ENCODE assay signal across 13 cellular contexts in the genomic region with DNA sequence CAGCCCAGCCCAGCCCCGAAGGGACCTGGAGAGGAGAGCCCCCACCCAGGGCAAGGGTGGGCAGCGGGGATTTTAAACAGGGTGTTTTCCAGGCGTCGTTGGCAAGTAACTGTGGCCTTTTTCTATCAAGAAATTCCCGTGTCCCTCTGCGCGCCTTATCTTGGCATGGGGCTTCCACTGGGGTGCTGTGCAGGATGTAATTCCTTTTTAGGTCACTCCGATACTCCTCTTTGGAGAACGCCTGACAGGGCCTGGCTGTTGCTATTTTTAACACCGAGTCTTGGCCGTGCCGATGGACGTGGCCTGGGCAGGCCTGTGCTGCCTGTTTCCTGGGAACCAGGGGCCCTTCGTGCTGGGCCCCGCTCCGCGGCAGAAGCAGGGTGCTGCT.
DNase-seq lines count a peak whose midpoint lies in the region; ATAC-seq and TF ChIP-seq lines count a peak whose summit lies in the region.
"Had no signal": no experiment of that assay in that cellular context is flagged by ENCODE, and none has a peak within 500 bp of the region (broad histone marks: within the 10 kb centered on the region; RNA-seq: fewer than 3 reads in every experiment).

No MANE protein-coding gene starts in this region.

- ATAC-seq in thoracic aorta (ENCODE audit: insufficient number of reproducible peaks, low FRiP score, low read depth) = peak; percentile 57
- ATAC-seq: activated T-cell treated with anti-CD3 and anti-CD28 coated beads, Interleukin-2, amount 50 U/mL, for 72 hours; GM12878 had no signal

- H3K27ac Mint-ChIP-seq in activated T-helper 1 cell treated with anti-CD3 and anti-CD28 coated beads, Interleukin-12 subunit alpha, Interleukin-12 subunit beta, Interleukin-2, Interleukin-4 antibody, amounts not matched to agents 30 ng/mL and 10 ng/mL and 1 ng/mL, durations not matched to agents 14 hours and 24 hours and 36 hours = no peak overlapping the region
- no peak overlapping the region for H3K27ac Mint-ChIP-seq in activated CD4-positive, alpha-beta memory T cell treated with anti-CD3 and anti-CD28 coated beads, Interleukin-2, amount 10 ng/mL, durations not matched to agents 7 days and 5 days
- H3K27ac Mint-ChIP-seq: activated T-cell treated with anti-CD3 and anti-CD28 coated beads, Interleukin-2, amount 50 U/mL, for 72 hours had no signal

- H3K4me3 Mint-ChIP-seq in activated T-helper 1 cell treated with anti-CD3 and anti-CD28 coated beads, Interleukin-12 subunit alpha, Interleukin-12 subunit beta, Interleukin-2, Interleukin-4 antibody, amounts not matched to agents 30 ng/mL and 10 ng/mL and 1 ng/mL, durations not matched to agents 14 hours and 24 hours and 36 hours = no peak overlapping the region
- H3K4me3 Mint-ChIP-seq in activated CD4-positive, alpha-beta memory T cell treated with anti-CD3 and anti-CD28 coated beads, Interleukin-2, amount 10 ng/mL, durations not matched to agents 7 days and 5 days = no peak overlapping the region
- H3K4me3 Mint-ChIP-seq: activated T-cell treated with anti-CD3 and anti-CD28 coated beads, Interleukin-2, amount 50 U/mL, for 72 hours had no signal

- no peaks in the 10 kb centered on the region for H3K27me3 ChIP-seq in ascending aorta
- H3K27me3 ChIP-seq in mucosa of rectum (ENCODE audit: control insufficient read depth in 2 of 2, insufficient read depth in 2 of 2, low read length in 2 of 2) = no peaks in the 10 kb centered on the region
- no peaks in the 10 kb centered on the region for H3K27me3 ChIP-seq in thoracic aorta (replicated peaks; ENCODE audit: insufficient read depth)
- H3K27me3 ChIP-seq: SJCRH30 had no signal

- H3K4me3 ChIP-seq in ascending aorta (peak overlapping the region in 1 of 2 donors; percentile 37), fibroblast of villous mesenchyme (ENCODE audit: low read depth, low read length) (no peak overlapping the region), mucosa of rectum (ENCODE audit: low read length in 2 of 2) (no peak overlapping the region), thoracic aorta (no peak overlapping the region)
- H3K4me3 ChIP-seq: GM12878, SJCRH30 had no signal

- no peak overlapping the region for H3K9ac ChIP-seq in mucosa of rectum (ENCODE audit: low read depth in 1 of 2, low read length in 2 of 2)

- no peaks in the 10 kb centered on the region for H3K9me3 Mint-ChIP-seq in activated T-helper 1 cell treated with anti-CD3 and anti-CD28 coated beads, Interleukin-12 subunit alpha, Interleukin-12 subunit beta, Interleukin-2, Interleukin-4 antibody, amounts not matched to agents 30 ng/mL and 10 ng/mL and 1 ng/mL, durations not matched to agents 14 hours and 24 hours and 36 hours
- H3K9me3 Mint-ChIP-seq in activated CD4-positive, alpha-beta memory T cell treated with anti-CD3 and anti-CD28 coated beads, Interleukin-2, amount 10 ng/mL, durations not matched to agents 7 days and 5 days = no peaks in the 10 kb centered on the region
- H3K9me3 Mint-ChIP-seq: activated T-cell treated with anti-CD3 and anti-CD28 coated beads, Interleukin-2, amount 50 U/mL, for 72 hours had no signal

- H3K36me3 Mint-ChIP-seq in activated T-helper 1 cell treated with anti-CD3 and anti-CD28 coated beads, Interleukin-12 subunit alpha, Interleukin-12 subunit beta, Interleukin-2, Interleukin-4 antibody, amounts not matched to agents 30 ng/mL and 10 ng/mL and 1 ng/mL, durations not matched to agents 14 hours and 24 hours and 36 hours (ENCODE audit: low read depth) = no peaks in the 10 kb centered on the region
- H3K36me3 Mint-ChIP-seq in activated CD4-positive, alpha-beta memory T cell treated with anti-CD3 and anti-CD28 coated beads, Interleukin-2, amount 10 ng/mL, durations not matched to agents 7 days and 5 days (ENCODE audit: low read depth) = no peaks in the 10 kb centered on the region

- H3K36me3 ChIP-seq in ascending aorta (no peaks in the 10 kb centered on the region), mucosa of rectum (ENCODE audit: control insufficient read depth in 2 of 2, insufficient read depth in 2 of 2, low read length in 2 of 2) (no peaks in the 10 kb centered on the region), thoracic aorta (no peaks in the 10 kb centered on the region)
- H3K36me3 ChIP-seq: SJCRH30 had no signal

- peaks cover 34 to 73% of the 10 kb centered on the region in 2 donors for H3K4me1 ChIP-seq in ascending aorta
- peaks cover 10 to 19% of the 10 kb centered on the region in 2 donors for H3K4me1 ChIP-seq in mucosa of rectum (ENCODE audit: control insufficient read depth in 2 of 2, insufficient read depth in 2 of 2, low read length in 2 of 2)
- peaks cover 55 to 98% of the 10 kb centered on the region in 2 donors for H3K4me1 ChIP-seq in thoracic aorta (ENCODE audit: control insufficient read depth in 1 of 2, low read depth in 2 of 2)

- DNase-seq in ascending aorta (ENCODE audit: low spot score in 2 of 2) = peak; percentile 64 to 92
- DNase-seq in fibroblast of villous mesenchyme (ENCODE audit: low read depth) = peak; percentile 80
- peak; percentile 56 for DNase-seq in thoracic aorta (ENCODE audit: low spot score)
- DNase-seq in stimulated activated naive CD4-positive, alpha-beta T cell treated with Interleukin-2 at 50 U/mL for 16 hours (lab: John Stamatoyannopoulos, UW) = no peak
- no peak for DNase-seq in activated T-helper 1 cell treated with anti-CD3 and anti-CD28 coated beads, Interleukin-12 subunit alpha, Interleukin-12 subunit beta, Interleukin-2, Interleukin-4 antibody, amounts not matched to agents 30 ng/mL and 10 ng/mL and 1 ng/mL, durations not matched to agents 14 hours and 24 hours and 36 hours (ENCODE audit: low spot score)
- DNase-seq in stimulated activated CD4-positive, alpha-beta T cell treated with anti-CD3 and anti-CD28 coated beads, Interleukin-4, amount 100 ng/mL, for 4 hours = no peak
- DNase-seq in activated CD4-positive, alpha-beta memory T cell treated with anti-CD3 and anti-CD28 coated beads, Interleukin-2, amount 10 ng/mL, durations not matched to agents 7 days and 5 days = no peak
- DNase-seq: activated T-cell treated with anti-CD3 and anti-CD28 coated beads, Interleukin-2, amount 50 U/mL, for 72 hours; MM.1S; SJCRH30 had no signal

- peaks cover 11% of the 10 kb centered on the region for H3K4me1 Mint-ChIP-seq in activated T-helper 1 cell treated with anti-CD3 and anti-CD28 coated beads, Interleukin-12 subunit alpha, Interleukin-12 subunit beta, Interleukin-2, Interleukin-4 antibody, amounts not matched to agents 30 ng/mL and 10 ng/mL and 1 ng/mL, durations not matched to agents 14 hours and 24 hours and 36 hours (ENCODE audit: low read depth)
- peaks cover 7% of the 10 kb centered on the region for H3K4me1 Mint-ChIP-seq in activated CD4-positive, alpha-beta memory T cell treated with anti-CD3 and anti-CD28 coated beads, Interleukin-2, amount 10 ng/mL, durations not matched to agents 7 days and 5 days

- no peak for TF ChIP-seq CTCF in ascending aorta (IDR thresholded peaks at IDR 0.05)
- TF ChIP-seq CTCF in fibroblast of villous mesenchyme (IDR thresholded peaks at IDR 0.05; ENCODE audit: insufficient read depth, low read depth, low read length) = no peak
- TF ChIP-seq CTCF in thoracic aorta (IDR thresholded peaks at IDR 0.05) = no peak

- intact Hi-C loops in ascending aorta (cut with DNase I) = loop anchor here (1.0 to 5.0 kb wide), 5 partner anchors 40 to 324 kb away; a partner anchor contains a TSS
- intact Hi-C loops in activated T-helper 1 cell treated with anti-CD3 and anti-CD28 coated beads, Interleukin-12 subunit alpha, Interleukin-12 subunit beta, Interleukin-2, Interleukin-4 antibody, amounts not matched to agents 30 ng/mL and 10 ng/mL and 1 ng/mL, durations not matched to agents 14 hours and 24 hours and 36 hours (cut with micrococcal nuclease) = no loop called here

- no peaks in the 10 kb centered on the region for H3K27me3 Mint-ChIP-seq in activated T-helper 1 cell treated with anti-CD3 and anti-CD28 coated beads, Interleukin-12 subunit alpha, Interleukin-12 subunit beta, Interleukin-2, Interleukin-4 antibody, amounts not matched to agents 30 ng/mL and 10 ng/mL and 1 ng/mL, durations not matched to agents 14 hours and 24 hours and 36 hours (ENCODE audit: insufficient read depth)
- H3K27me3 Mint-ChIP-seq in activated CD4-positive, alpha-beta memory T cell treated with anti-CD3 and anti-CD28 coated beads, Interleukin-2, amount 10 ng/mL, durations not matched to agents 7 days and 5 days = no peaks in the 10 kb centered on the region

- POLR2A ChIA-PET in activated CD4-positive, alpha-beta memory T cell treated with anti-CD3 and anti-CD28 coated beads, Interleukin-2, amount 10 ng/mL, durations not matched to agents 7 days and 5 days (lab: Charles Lee) = no interaction called here

- no peaks in the 10 kb centered on the region for H3K9me3 ChIP-seq in ascending aorta
- H3K9me3 ChIP-seq in mucosa of rectum (ENCODE audit: control insufficient read depth in 2 of 2, low read length in 2 of 2) = no peaks in the 10 kb centered on the region
- no peaks in the 10 kb centered on the region for H3K9me3 ChIP-seq in thoracic aorta
- H3K9me3 ChIP-seq: SJCRH30 had no signal

- peak overlapping the region; percentile 97 to 98 for H3K27ac ChIP-seq in ascending aorta
- peak overlapping the region; percentile 65 to 76 for H3K27ac ChIP-seq in mucosa of rectum (ENCODE audit: low read depth in 2 of 2, low read length in 2 of 2)
- H3K27ac ChIP-seq in thoracic aorta = peak overlapping the region; percentile 90 to 99
- H3K27ac ChIP-seq: SJCRH30, VCaP had no signal

- CTCF ChIA-PET in activated CD4-positive, alpha-beta memory T cell treated with anti-CD3 and anti-CD28 coated beads, Interleukin-2, amount 10 ng/mL, durations not matched to agents 7 days and 5 days (lab: Charles Lee) = no interaction called here

Comparison
In these comparisons a context has a peak if more than half of its experiments do, and no peak if none do; other contexts are left out.
1. DNase-seq: peak in ascending aorta (2 of 2), fibroblast of villous mesenchyme (single experiment) and thoracic aorta (single experiment); none in stimulated activated naive CD4-positive, alpha-beta T cell treated with Interleukin-2 at 50 U/mL for 16 hours (single experiment), activated T-helper 1 cell treated with anti-CD3 and anti-CD28 coated beads, Interleukin-12 subunit alpha, Interleukin-12 subunit beta, Interleukin-2, Interleukin-4 antibody, amounts not matched to agents 30 ng/mL and 10 ng/mL and 1 ng/mL, durations not matched to agents 14 hours and 24 hours and 36 hours (single experiment), stimulated activated CD4-positive, alpha-beta T cell treated with anti-CD3 and anti-CD28 coated beads, Interleukin-4, amount 100 ng/mL, for 4 hours (0 of 2) and activated CD4-positive, alpha-beta memory T cell treated with anti-CD3 and anti-CD28 coated beads, Interleukin-2, amount 10 ng/mL, durations not matched to agents 7 days and 5 days (single experiment).
2. Peak in every context shown above with its lines, with median percentiles within 50 percentile points of each other: H3K27ac ChIP-seq.